Comparison of ENCODE assay signal across 8 cellular contexts in genomic region chr14:92563359-92563758, GRCh38. TPM values are rescaled to one million over a fixed set of nuclear protein-coding genes. Genes with fewer than 3 reads are reported as not detected.
A peak's percentile ranks its signal among the peaks of the same experiment; 100 is the strongest.
DNase-seq lines count a peak whose midpoint lies in the region; ATAC-seq and TF ChIP-seq lines count a peak whose summit lies in the region.

No MANE protein-coding gene starts in this region.

- no peak overlapping the region for H2BK12ac ChIP-seq in trophoblast cell (ENCODE audit: low read length)

- no peak overlapping the region for H3K9ac ChIP-seq in trophoblast cell (ENCODE audit: low read length)

- WGBS in trophoblast cell (ENCODE audit: extremely low coverage, insufficient coverage, insufficient read length), result no CpG with 5 or more reads among the region's 1 CpG

- intact Hi-C loops in activated CD4-positive, alpha-beta T cell treated with anti-CD3 and anti-CD28 coated beads, Interleukin-2, amount 10 ng/mL, durations not matched to agents 24 days and 14 days (cut with micrococcal nuclease), result loop anchor here (1.0 to 5.0 kb wide), 2 partner anchors 23 to 229 kb away; partner anchors contain the start of gene GOLGA5
- intact Hi-C loops in dorsolateral prefrontal cortex (cut with DNase I), result no loop called here

- H3K27me3 Mint-ChIP-seq in activated CD4-positive, alpha-beta T cell treated with anti-CD3 and anti-CD28 coated beads, Interleukin-2, amount 10 ng/mL, durations not matched to agents 24 days and 14 days, result peaks cover 4% of the 10 kb centered on the region
- no peaks in the 10 kb centered on the region for H3K27me3 Mint-ChIP-seq in activated CD8-positive, alpha-beta T cell treated with anti-CD3 and anti-CD28 coated beads, Interleukin-2, amount 10 ng/mL, durations not matched to agents 7 days and 5 days (ENCODE audit: low read depth)

- H2BK5ac ChIP-seq in trophoblast cell (ENCODE audit: low read depth, low read length, poor library complexity), result no peak overlapping the region

- no peak overlapping the region for H3K4me3 ChIP-seq in trophoblast cell (ENCODE audit: low read depth, low read length)
- H3K4me3 ChIP-seq in dorsolateral prefrontal cortex, result no peak overlapping the region

- no peak overlapping the region for H2AK5ac ChIP-seq in trophoblast cell (ENCODE audit: low read length)

- no peaks in the 10 kb centered on the region for H3K79me2 ChIP-seq in trophoblast cell (ENCODE audit: control insufficient read depth, insufficient read depth, low read length, poor library complexity)

- CTCF ChIA-PET in activated CD8-positive, alpha-beta T cell treated with anti-CD3 and anti-CD28 coated beads, Interleukin-2, amount 10 ng/mL, durations not matched to agents 7 days and 5 days (lab: Charles Lee), result interaction anchor here (0.8 to 9.1 kb wide), 7 partner anchors 11 to 212 kb away, joined by 3 to 70 read pairs (median 5); no protein-coding TSS in a partner anchor
- CTCF ChIA-PET in HEK293T (lab: Yijun Ruan, JAX), result interaction anchor here (1.5 kb wide), 1 partner anchor 10 kb away, joined by 5 read pairs; no protein-coding TSS in a partner anchor

- H3K18ac ChIP-seq in trophoblast cell (ENCODE audit: low read length), result no peak overlapping the region

- POLR2A ChIA-PET in activated CD8-positive, alpha-beta T cell treated with anti-CD3 and anti-CD28 coated beads, Interleukin-2, amount 10 ng/mL, durations not matched to agents 7 days and 5 days (lab: Charles Lee), result interaction anchor here (0.6 to 1.3 kb wide), 5 partner anchors 13 to 88 kb away, joined by 3 to 6 read pairs (median 5); no protein-coding TSS in a partner anchor
- POLR2A ChIA-PET in HEK293T (lab: Yijun Ruan, JAX), result no interaction called here

- ATAC-seq in HG03095 (IDR thresholded peaks at IDR 0.05; ENCODE audit: unreplicated experiment), result peak; percentile 89
- ATAC-seq in activated CD8-positive, alpha-beta T cell treated with anti-CD3 and anti-CD28 coated beads, Interleukin-2, amount 10 ng/mL, durations not matched to agents 7 days and 5 days, result peak; percentile 81

- no peaks in the 10 kb centered on the region for H3K27me3 ChIP-seq in trophoblast cell (ENCODE audit: insufficient read depth, low read length)
- no peaks in the 10 kb centered on the region for H3K27me3 ChIP-seq in dorsolateral prefrontal cortex

- peaks cover 2% of the 10 kb centered on the region for H3K9me3 ChIP-seq in trophoblast cell (ENCODE audit: insufficient read depth, low read depth, low read length)

- no peak overlapping the region for H3K14ac ChIP-seq in trophoblast cell (ENCODE audit: low read length)

- H3K4me1 ChIP-seq in trophoblast cell (ENCODE audit: control insufficient read depth in 1 of 2, insufficient read depth in 2 of 2, low read length in 2 of 2), result peaks cover 22 to 33% of the 10 kb centered on the region in 2 experiments

- no peak overlapping the region for H3K4me2 ChIP-seq in trophoblast cell (ENCODE audit: low read length)

- peaks cover 32% of the 10 kb centered on the region for H3K36me3 Mint-ChIP-seq in activated CD4-positive, alpha-beta T cell treated with anti-CD3 and anti-CD28 coated beads, Interleukin-2, amount 10 ng/mL, durations not matched to agents 24 days and 14 days (ENCODE audit: low read depth)
- peaks cover 85% of the 10 kb centered on the region for H3K36me3 Mint-ChIP-seq in activated CD8-positive, alpha-beta T cell treated with anti-CD3 and anti-CD28 coated beads, Interleukin-2, amount 10 ng/mL, durations not matched to agents 7 days and 5 days (ENCODE audit: low read depth)

- H4K8ac ChIP-seq in trophoblast cell (ENCODE audit: low read depth, low read length), result no peak overlapping the region

- no peak for TF ChIP-seq CTCF in dorsolateral prefrontal cortex (IDR thresholded peaks at IDR 0.05 in 54 of 56, conservative IDR thresholded peaks at IDR 0.05 in 2 of 56; ENCODE audit: low read depth in 1 of 56, partially characterized antibody in 56 of 56)

- peak overlapping the region; percentile 30 for H3K4me3 Mint-ChIP-seq in activated CD4-positive, alpha-beta T cell treated with anti-CD3 and anti-CD28 coated beads, Interleukin-2, amount 10 ng/mL, durations not matched to agents 24 days and 14 days
- H3K4me3 Mint-ChIP-seq in activated CD8-positive, alpha-beta T cell treated with anti-CD3 and anti-CD28 coated beads, Interleukin-2, amount 10 ng/mL, durations not matched to agents 7 days and 5 days, result no peak overlapping the region

- H3K23ac ChIP-seq in trophoblast cell (ENCODE audit: low read length), result no peak overlapping the region

- H3K4ac ChIP-seq in trophoblast cell (ENCODE audit: low read depth, low read length), result no peak overlapping the region

- peaks cover 2 to 30% of the 10 kb centered on the region in 2 experiments for H3K36me3 ChIP-seq in trophoblast cell (ENCODE audit: control insufficient read depth in 1 of 2, insufficient read depth in 2 of 2, low read length in 2 of 2)

- no peak overlapping the region for H4K91ac ChIP-seq in trophoblast cell (ENCODE audit: low read depth, low read length)

- peaks cover 12% of the 10 kb centered on the region for H3K9me3 Mint-ChIP-seq in activated CD4-positive, alpha-beta T cell treated with anti-CD3 and anti-CD28 coated beads, Interleukin-2, amount 10 ng/mL, durations not matched to agents 24 days and 14 days
- H3K9me3 Mint-ChIP-seq in activated CD8-positive, alpha-beta T cell treated with anti-CD3 and anti-CD28 coated beads, Interleukin-2, amount 10 ng/mL, durations not matched to agents 7 days and 5 days (ENCODE audit: insufficient read depth), result peaks cover 13% of the 10 kb centered on the region

- H4K12ac ChIP-seq in trophoblast cell (ENCODE audit: low read depth, low read length), result no peak overlapping the region

- peaks cover 26% of the 10 kb centered on the region for H3K79me1 ChIP-seq in trophoblast cell (ENCODE audit: low read length)

- peak; percentile 79 for DNase-seq in activated CD4-positive, alpha-beta T cell treated with anti-CD3 and anti-CD28 coated beads, Interleukin-2, amount 10 ng/mL, durations not matched to agents 24 days and 14 days
- no peak for DNase-seq in activated CD4-positive, alpha-beta T cell treated with anti-CD3 and anti-CD28 coated beads, Interleukin-2, amount 50 U/mL, for 1 hour
- DNase-seq in activated CD8-positive, alpha-beta T cell treated with anti-CD3 and anti-CD28 coated beads, Interleukin-2, amount 10 ng/mL, durations not matched to agents 7 days and 5 days, result peak; percentile 61
- DNase-seq in trophoblast cell (peak in 1 of 2 donors; percentile 22), dorsolateral prefrontal cortex (no peak), COLO668 (lab: John Stamatoyannopoulos, UW; ENCODE audit: unreplicated experiment) (no peak), HEK293T (ENCODE audit: extremely low spot score) (no peak)

- H3K27ac ChIP-seq in trophoblast cell (ENCODE audit: low read depth, low read length), result peak overlapping the region; percentile 37
- H3K27ac ChIP-seq in dorsolateral prefrontal cortex, result peak overlapping the region in 5 of 59 donors; percentile 10 to 53 (median 50)

- peak overlapping the region; percentile 58 for H3K27ac Mint-ChIP-seq in activated CD4-positive, alpha-beta T cell treated with anti-CD3 and anti-CD28 coated beads, Interleukin-2, amount 10 ng/mL, durations not matched to agents 24 days and 14 days
- peak overlapping the region; percentile 69 for H3K27ac Mint-ChIP-seq in activated CD8-positive, alpha-beta T cell treated with anti-CD3 and anti-CD28 coated beads, Interleukin-2, amount 10 ng/mL, durations not matched to agents 7 days and 5 days

- no peak overlapping the region for H2AFZ ChIP-seq in trophoblast cell (ENCODE audit: insufficient read depth, low read length, poor library complexity)

- H2BK120ac ChIP-seq in trophoblast cell (ENCODE audit: insufficient read depth, low read length, poor library complexity), result no peak overlapping the region

- peaks cover 56% of the 10 kb centered on the region for H3K4me1 Mint-ChIP-seq in activated CD4-positive, alpha-beta T cell treated with anti-CD3 and anti-CD28 coated beads, Interleukin-2, amount 10 ng/mL, durations not matched to agents 24 days and 14 days
- peaks cover 78% of the 10 kb centered on the region for H3K4me1 Mint-ChIP-seq in activated CD8-positive, alpha-beta T cell treated with anti-CD3 and anti-CD28 coated beads, Interleukin-2, amount 10 ng/mL, durations not matched to agents 7 days and 5 days (ENCODE audit: low read depth)

TF ChIP-seq in HEK293T, 16 proteins besides CTCF, POLR2A, EP300 and RAD21:
- TF ChIP-seq TARDBP (IDR thresholded peaks at IDR 0.05), result no peak
- TF ChIP-seq SP1 (IDR thresholded peaks at IDR 0.05), result no peak
- no peak for TF ChIP-seq PKNOX1 (IDR thresholded peaks at IDR 0.05)
- TF ChIP-seq LEF1 (IDR thresholded peaks at IDR 0.05; ENCODE audit: borderline replicate concordance), result no peak
- no peak for TF ChIP-seq BHLHE40 (IDR thresholded peaks at IDR 0.05; ENCODE audit: borderline replicate concordance)
- no peak for TF ChIP-seq FOXK2 (IDR thresholded peaks at IDR 0.05)
- TF ChIP-seq FOXA1 (IDR thresholded peaks at IDR 0.05), result no peak
- no peak for TF ChIP-seq ZNF384 (IDR thresholded peaks at IDR 0.05)
- TF ChIP-seq HDGF (IDR thresholded peaks at IDR 0.05; ENCODE audit: borderline replicate concordance), result no peak
- no peak for TF ChIP-seq SUZ12 (IDR thresholded peaks at IDR 0.05)
- TF ChIP-seq CTBP1 (IDR thresholded peaks at IDR 0.05; ENCODE audit: borderline replicate concordance), result no peak

RNA-seq across cellular contexts. Expression of gene RIN3, which starts 49.8 kb away (rescaled TPM):
- total RNA-seq in activated CD4-positive, alpha-beta T cell treated with anti-CD3 and anti-CD28 coated beads, Interleukin-2, amount 10 ng/mL, durations not matched to agents 24 days and 14 days, result 21.5 and 21.6 TPM in 2 replicates
- total RNA-seq in activated CD8-positive, alpha-beta T cell treated with anti-CD3 and anti-CD28 coated beads, Interleukin-2, amount 10 ng/mL, durations not matched to agents 7 days and 5 days, result 10 to 100 TPM; 85.6 to 89.0 TPM
- polyA plus RNA-seq in trophoblast cell (2013), result 34.8 and 36.0 TPM in 2 replicates
- 10 to 100 TPM in 75 of 120 experiments, 1 to 10 TPM in 45; 4.9 to 26.2 (median 11.7) TPM for total RNA-seq in dorsolateral prefrontal cortex

Comparison
In these comparisons a context has a peak if more than half of its experiments do, and no peak if none do; other contexts are left out.
1. DNase-seq: peak in activated CD4-positive, alpha-beta T cell treated with anti-CD3 and anti-CD28 coated beads, Interleukin-2, amount 10 ng/mL, durations not matched to agents 24 days and 14 days (single experiment) and activated CD8-positive, alpha-beta T cell treated with anti-CD3 and anti-CD28 coated beads, Interleukin-2, amount 10 ng/mL, durations not matched to agents 7 days and 5 days (single experiment); none in activated CD4-positive, alpha-beta T cell treated with anti-CD3 and anti-CD28 coated beads, Interleukin-2, amount 50 U/mL, for 1 hour (single experiment), dorsolateral prefrontal cortex (0 of 10), COLO668 (single experiment) and HEK293T (single experiment).